ENCODE assay signal across 12 cellular contexts in genomic region chr1:43968348-43968948, GRCh38. TPM values are rescaled to one million over a fixed set of nuclear protein-coding genes. Genes with fewer than 3 reads are reported as not detected.
DNase-seq lines count a peak whose midpoint lies in the region; ATAC-seq and TF ChIP-seq lines count a peak whose summit lies in the region.
"Had no signal": no experiment of that assay in that cellular context is flagged by ENCODE, and none has a peak within 500 bp of the region (broad histone marks: within the 10 kb centered on the region; RNA-seq: fewer than 3 reads in every experiment).

No MANE protein-coding gene starts in this region.

- H3K9me3 ChIP-seq in SJCRH30 (replicated peaks): no peaks in the 10 kb centered on the region

- DNase-seq in stimulated activated CD4-positive, alpha-beta T cell treated with anti-CD3 and anti-CD28 coated beads, Interleukin-2, amount 100 ng/mL, for 24 hours: peak; percentile 27 to 38
- no peak for DNase-seq in stimulated activated CD4-positive, alpha-beta T cell treated with anti-CD3 and anti-CD28 coated beads, Interleukin-2, amount 100 ng/mL, for 48 hours
- DNase-seq in SJCRH30 (peak; percentile 63 to 83), erythroblast (lab: John Stamatoyannopoulos, UW) (peak; percentile 48 to 63), foreskin melanocyte (no peak)
- DNase-seq in activated effector memory CD4-positive, alpha-beta T cell treated with Interleukin-2 at 50 U/mL for 16 hours: no peak
- DNase-seq: activated naive CD8-positive, alpha-beta T cell treated with anti-CD3 and anti-CD28 coated beads, Interleukin-2, amount 50 U/mL, for 24 hours; stimulated activated naive B cell treated with anti-CD40 and anti-IgM and Interleukin-4, amounts not matched to agents 10 μg/mL and 1 μg/mL and 100 μg/mL, for 72 hours had no signal

- H3K27me3 ChIP-seq in SJCRH30: no peaks in the 10 kb centered on the region

- peaks cover 7% of the 10 kb centered on the region; the same call in 1 of the 2 replicates for H3K36me3 ChIP-seq in SJCRH30

- H3K4me3 ChIP-seq in SJCRH30: no peak overlapping the region

- no peak overlapping the region for H3K27ac ChIP-seq in SJCRH30

- no peaks in the 10 kb centered on the region for H3K4me1 ChIP-seq in SJCRH30

- no peak for TF ChIP-seq POLR2A in erythroblast (IDR thresholded peaks at IDR 0.05; ENCODE audit: low read length)

- ATAC-seq in HG02678 (IDR thresholded peaks at IDR 0.05; ENCODE audit: unreplicated experiment): no peak
- ATAC-seq in HG02623 (IDR thresholded peaks at IDR 0.05; ENCODE audit: unreplicated experiment): no peak
- ATAC-seq: activated naive CD8-positive, alpha-beta T cell treated with anti-CD3 and anti-CD28 coated beads, Interleukin-2, amount 50 U/mL, for 24 hours; CD8-positive, alpha-beta T cell; Right ventricle myocardium inferior; stimulated activated naive B cell treated with anti-CD40 and anti-IgM and Interleukin-4, amounts not matched to agents 10 μg/mL and 1 μg/mL and 100 μg/mL, for 72 hours had no signal

RNA-seq across cellular contexts. Expression of gene DPH2, which starts 1.4 kb away (rescaled TPM):
- total RNA-seq in SJCRH30 (2014; rRNA removed; shearing (Covaris generic)): 45.4 and 47.9 TPM in 2 replicates

RNA-seq across cellular contexts. Expression of gene ATP6V0B, which starts 6.3 kb away (rescaled TPM):
- total RNA-seq in SJCRH30 (2014; rRNA removed; shearing (Covaris generic)): 89.7 and 109 TPM in 2 replicates

RNA-seq across cellular contexts. Expression of gene B4GALT2, which starts 10.6 kb away (rescaled TPM):
- 65.9 and 67.4 TPM in 2 replicates for total RNA-seq in SJCRH30 (2014; rRNA removed; shearing (Covaris generic))

RNA-seq across cellular contexts. Expression of gene IPO13, which starts 21.7 kb away (rescaled TPM):
- total RNA-seq in SJCRH30 (2014; rRNA removed; shearing (Covaris generic)): 15.4 and 17.7 TPM in 2 replicates

RNA-seq across cellular contexts. Expression of gene CCDC24, which starts 23.0 kb away (rescaled TPM):
- 0.85 and 1.6 TPM in 2 replicates for total RNA-seq in SJCRH30 (2014; rRNA removed; shearing (Covaris generic))

Comparison
In these comparisons a context has a peak if more than half of its experiments do, and no peak if none do; other contexts are left out.
1. DNase-seq: peak in stimulated activated CD4-positive, alpha-beta T cell treated with anti-CD3 and anti-CD28 coated beads, Interleukin-2, amount 100 ng/mL, for 24 hours (2 of 2), SJCRH30 (2 of 2) and erythroblast (2 of 2); none in stimulated activated CD4-positive, alpha-beta T cell treated with anti-CD3 and anti-CD28 coated beads, Interleukin-2, amount 100 ng/mL, for 48 hours (0 of 2), foreskin melanocyte (single experiment) and activated effector memory CD4-positive, alpha-beta T cell treated with Interleukin-2 at 50 U/mL for 16 hours (single experiment).